Comparison of ENCODE assay signal across 20 cellular contexts in the genomic region with DNA sequence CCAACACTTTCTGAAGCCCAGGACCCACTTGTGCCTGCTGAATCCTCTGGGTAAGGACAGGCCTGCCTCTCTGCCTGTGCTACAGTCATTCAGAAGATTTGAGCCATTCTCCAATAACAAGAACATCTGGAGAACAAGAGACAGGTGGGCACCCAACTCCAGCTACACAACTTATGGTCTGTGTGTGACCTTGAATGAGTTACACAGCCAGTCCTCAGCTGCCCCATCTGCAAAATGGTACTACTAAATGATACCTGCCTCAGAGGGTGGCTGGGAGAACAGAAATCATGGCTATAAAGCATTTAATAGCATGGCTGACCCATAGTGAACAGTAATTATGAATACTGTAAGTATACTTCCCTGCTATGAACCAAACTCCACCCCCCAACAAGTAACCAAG. TPM values are rescaled to one million over a fixed set of nuclear protein-coding genes. Genes with fewer than 3 reads are reported as not detected.
DNase-seq lines count a peak whose midpoint lies in the region; ATAC-seq and TF ChIP-seq lines count a peak whose summit lies in the region.
"Had no signal": no experiment of that assay in that cellular context is flagged by ENCODE, and none has a peak within 500 bp of the region (broad histone marks: within the 10 kb centered on the region; RNA-seq: fewer than 3 reads in every experiment).

No MANE protein-coding gene starts in this region.

- no peaks in the 10 kb centered on the region for H3K9me2 ChIP-seq in hepatocyte (replicated peaks; ENCODE audit: insufficient read depth)

- no peak overlapping the region for H4K91ac ChIP-seq in IMR-90 (ENCODE audit: insufficient read depth, low read depth, low read length)

- H3K14ac ChIP-seq in IMR-90 (replicated peaks; ENCODE audit: low read depth, low read length) = 0 out of 2 replicates have a peak overlapping the region, but pooled peaks have one; percentile 45

- H2BK5ac ChIP-seq in IMR-90 (ENCODE audit: low read depth, low read length, poor library complexity, severe bottlenecking) = peak overlapping the region; percentile 3

- H2BK20ac ChIP-seq in IMR-90 (ENCODE audit: low read depth, low read length) = no peak overlapping the region

- H3K9ac ChIP-seq in IMR-90 (ENCODE audit: low read depth, low read length) = no peak overlapping the region

- no peak overlapping the region for H3K4ac ChIP-seq in IMR-90 (ENCODE audit: low read depth, low read length)

- ATAC-seq in IMR-90 (ENCODE audit: low read depth) (no peak), GM18867 (IDR thresholded peaks at IDR 0.05; ENCODE audit: unreplicated experiment) (no peak)

- no peak overlapping the region for H3K4me3 ChIP-seq in AG04450 (ENCODE audit: low read depth, low read length)
- H3K4me3 ChIP-seq in IMR-90 (ENCODE audit: insufficient read depth, low read depth, low read length) = no peak overlapping the region
- H3K4me3 ChIP-seq in hepatocyte = no peak overlapping the region
- no peak overlapping the region for H3K4me3 ChIP-seq in osteoblast (ENCODE audit: insufficient read depth, low read length)
- H3K4me3 ChIP-seq: HAP-1, SJSA1 had no signal

- DNase-seq in AG04450 (ENCODE audit: low read depth, low spot score) (no peak), IMR-90 (no peak), hepatocyte (ENCODE audit: low spot score) (no peak), osteoblast (ENCODE audit: insufficient read length, low spot score, missing footprints) (no peak), ecto neural progenitor cell (ENCODE audit: low spot score) (no peak), NCI-H774 (lab: John Stamatoyannopoulos, UW) (no peak)
- DNase-seq in stimulated activated CD4-positive, alpha-beta T cell treated with anti-CD3 and anti-CD28 coated beads, Interleukin-2, amount 100 ng/mL, for 24 hours = no peak
- DNase-seq: ACHN, COR-L47, DMS153, EL, KG1, NCI-H1092, NCI-H146, NCI-H2081, NCI-H748 treated with DMSO at 0.1 percent for 48 hours, RPMI8226 had no signal

- no peak overlapping the region for H3K18ac ChIP-seq in IMR-90 (ENCODE audit: low read depth, low read length)

- H4K8ac ChIP-seq in IMR-90 (ENCODE audit: low read depth in 2 of 2, low read length in 2 of 2) = no peak overlapping the region

- H4K5ac ChIP-seq in IMR-90 (ENCODE audit: low read depth, low read length) = no peak overlapping the region

- no peak for TF ChIP-seq RAD21 in IMR-90 (IDR thresholded peaks at IDR 0.05; ENCODE audit: low read length)

- H3K27ac ChIP-seq in AG04450 (ENCODE audit: low read depth, low read length) (peak overlapping the region; percentile 21), IMR-90 (ENCODE audit: insufficient read depth, low read length) (no peak overlapping the region), hepatocyte (no peak overlapping the region), osteoblast (ENCODE audit: low read depth, low read length) (peak overlapping the region; percentile 85)
- H3K27ac ChIP-seq: SJSA1 had no signal

- peak overlapping the region; percentile 80 for H3K23ac ChIP-seq in IMR-90 (ENCODE audit: low read depth, low read length)

- peaks cover 8% of the 10 kb centered on the region for H3K4me1 ChIP-seq in IMR-90 (ENCODE audit: control insufficient read depth, insufficient read depth, low read length)
- H3K4me1 ChIP-seq in hepatocyte (ENCODE audit: insufficient read depth) = peaks cover 24% of the 10 kb centered on the region
- H3K4me1 ChIP-seq in osteoblast (ENCODE audit: insufficient read depth, low read length) = peaks cover 24% of the 10 kb centered on the region

- no peak for TF ChIP-seq CTCF in AG04450 (IDR thresholded peaks at IDR 0.05; ENCODE audit: low read depth, low read length)
- TF ChIP-seq CTCF in IMR-90 (conservative IDR thresholded peaks at IDR 0.05; ENCODE audit: low read depth, low read length) = no peak
- TF ChIP-seq CTCF in hepatocyte (IDR thresholded peaks at IDR 0.05; ENCODE audit: poor library complexity) = no peak
- no peak for TF ChIP-seq CTCF in osteoblast (IDR thresholded peaks at IDR 0.05; ENCODE audit: extremely low read depth, low read depth, low read length)

- H3K9me1 ChIP-seq in IMR-90 (ENCODE audit: insufficient read depth, low read length) = peaks cover 34% of the 10 kb centered on the region

- H3K79me1 ChIP-seq in IMR-90 (ENCODE audit: low read depth in 1 of 2, low read length in 2 of 2) = peaks cover 42 to 73% of the 10 kb centered on the region in 2 experiments

- H4K20me1 ChIP-seq in IMR-90 (ENCODE audit: insufficient read depth, low read length) (peaks cover 75% of the 10 kb centered on the region), hepatocyte (ENCODE audit: insufficient read depth, poor library complexity, severe bottlenecking) (peaks cover 48% of the 10 kb centered on the region), osteoblast (ENCODE audit: insufficient read depth, low read length) (peaks cover 67% of the 10 kb centered on the region)

- H2BK120ac ChIP-seq in IMR-90 (ENCODE audit: low read depth, low read length) = no peak overlapping the region

- no TSS peak for BruUV-seq in IMR-90 (replicated peaks; lab: Mats Ljungman, UMichigan)

- in situ Hi-C loops in IMR-90 (cut with MboI; ENCODE audit: low sequenced_read_pairs) = no loop called here

- POLR2A ChIA-PET in AG04450 (lab: Yijun Ruan, JAX) (interaction anchor here (1.0 to 1.2 kb wide), 2 partner anchors 42 to 114 kb away, joined by 3 read pairs; no protein-coding TSS in a partner anchor), IMR-90 (lab: Charles Lee; ENCODE audit: unreplicated experiment) (no interaction called here)

- H3K4me2 ChIP-seq in IMR-90 (ENCODE audit: low read depth, low read length) = no peak overlapping the region; the same call in 1 of the 2 replicates
- H3K4me2 ChIP-seq in hepatocyte = peak overlapping the region; percentile 83
- peak overlapping the region; percentile 5 for H3K4me2 ChIP-seq in osteoblast (ENCODE audit: insufficient read depth, low read length)

- H2AK9ac ChIP-seq in IMR-90 (replicated peaks; ENCODE audit: low read depth, low read length, poor library complexity) = no peak overlapping the region

- H3K36me3 ChIP-seq in IMR-90 (ENCODE audit: control insufficient read depth, insufficient read depth, low read length) (peaks cover 38% of the 10 kb centered on the region), hepatocyte (replicated peaks; ENCODE audit: insufficient read depth, low read depth) (no peaks in the 10 kb centered on the region), osteoblast (ENCODE audit: insufficient read depth, low read length) (peaks cover 60% of the 10 kb centered on the region)

- peaks cover 6% of the 10 kb centered on the region; the same call in 1 of the 2 replicates for H3K9me3 ChIP-seq in AG04450 (ENCODE audit: control insufficient read depth, insufficient read depth, low read length)
- no peaks in the 10 kb centered on the region for H3K9me3 ChIP-seq in IMR-90 (ENCODE audit: control insufficient read depth, insufficient read depth, low read length)
- no peaks in the 10 kb centered on the region for H3K9me3 ChIP-seq in hepatocyte (ENCODE audit: low read depth)
- H3K9me3 ChIP-seq in osteoblast (ENCODE audit: low read depth, low read length) = no peaks in the 10 kb centered on the region
- H3K9me3 ChIP-seq: HAP-1, SJSA1 had no signal

- TF ChIP-seq POLR2A in IMR-90 (IDR thresholded peaks at IDR 0.05; ENCODE audit: low read depth, low read length) = no peak; the same call in 1 of the 2 replicates

- H3K27me3 ChIP-seq in AG04450 (ENCODE audit: control insufficient read depth, insufficient read depth, low read length) = no peaks in the 10 kb centered on the region
- H3K27me3 ChIP-seq in IMR-90 (ENCODE audit: control insufficient read depth, insufficient read depth, low read length) = no peaks in the 10 kb centered on the region
- no peaks in the 10 kb centered on the region for H3K27me3 ChIP-seq in hepatocyte
- no peaks in the 10 kb centered on the region for H3K27me3 ChIP-seq in osteoblast (ENCODE audit: insufficient read depth, low read length)
- H3K27me3 ChIP-seq: SJSA1 had no signal

- CTCF ChIA-PET in AG04450 (lab: Charles Lee) = interaction anchor here (0.9 to 1.0 kb wide), 2 partner anchors 17 to 20 kb away, joined by 3 read pairs; no protein-coding TSS in a partner anchor
- CTCF ChIA-PET in IMR-90 (lab: Yijun Ruan, JAX) = no interaction called here

- H2BK15ac ChIP-seq in IMR-90 (ENCODE audit: low read depth, low read length) = no peak overlapping the region

- H2AFZ ChIP-seq in IMR-90 (replicated peaks; ENCODE audit: low read length, poor library complexity) (no peak overlapping the region), hepatocyte (no peak overlapping the region), osteoblast (ENCODE audit: low read length) (no peak overlapping the region)

- H2AK5ac ChIP-seq in IMR-90 (ENCODE audit: low read depth, low read length) = no peak overlapping the region

- dilution Hi-C loops in IMR-90 (cut with HindIII; ENCODE audit: low sequenced_read_pairs, unreplicated experiment) = no loop called here

- intact Hi-C loops in IMR-90 (cut with micrococcal nuclease) = no loop called here

- H3K56ac ChIP-seq in IMR-90 (ENCODE audit: extremely low read depth, insufficient read depth, low read length) = no peak overlapping the region

- H3K79me2 ChIP-seq in hepatocyte = peaks cover 67% of the 10 kb centered on the region
- peaks cover 74% of the 10 kb centered on the region for H3K79me2 ChIP-seq in osteoblast (ENCODE audit: insufficient read depth, low read length)

TF ChIP-seq in IMR-90, 13 proteins besides CTCF, POLR2A, EP300 and RAD21:
- TF ChIP-seq SMC3 (IDR thresholded peaks at IDR 0.05; ENCODE audit: low read depth, low read length) (no peak), NFE2L2 (IDR thresholded peaks at IDR 0.05; ENCODE audit: low read depth, low read length) (no peak), FOS (IDR thresholded peaks at IDR 0.05; ENCODE audit: low read depth, low read length) (no peak)
TF ChIP-seq in IMR-90: peak in this region for 0.

RNA-seq across cellular contexts. Expression of a gene that starts 4.2 kb away (rescaled TPM):
- polyA plus RNA-seq in AG04450 (2011; rRNA removed) (376 and 389 TPM in 2 replicates), IMR-90 (2012; rRNA removed) (282 and 297 TPM in 2 replicates), hepatocyte (258 and 266 TPM in 2 replicates)
- 147 and 148 TPM in 2 replicates for polyA minus RNA-seq in AG04450 (2011; rRNA and poly(A)+ RNA removed)
- total RNA-seq in IMR-90 (2012; rRNA removed) (94.5 and 113 TPM in 2 replicates), hepatocyte (140 and 151 TPM in 2 replicates), osteoblast (184 TPM in 2 replicates)
- 164 and 189 TPM in 2 replicates for polyA plus RNA-seq in IMR-90 (2012; cell fraction: cytosol; rRNA removed)
- 79.4 and 107 TPM in 2 replicates for polyA plus RNA-seq in IMR-90 (2012; cell fraction: nucleus; rRNA removed; ENCODE audit: low replicate concordance)

RNA-seq across cellular contexts. Expression of a gene that starts 58.9 kb away (rescaled TPM):
- polyA plus RNA-seq in AG04450 (2011; rRNA removed) (22.0 and 26.5 TPM in 2 replicates), IMR-90 (2012; rRNA removed) (6.0 and 7.3 TPM in 2 replicates), hepatocyte (8.5 and 9.6 TPM in 2 replicates)
- polyA minus RNA-seq in AG04450 (2011; rRNA and poly(A)+ RNA removed) = 57.8 and 69.6 TPM in 2 replicates
- total RNA-seq in IMR-90 (2012; rRNA removed) (26.4 and 32.8 TPM in 2 replicates), hepatocyte (30.7 and 38.4 TPM in 2 replicates), osteoblast (104 and 109 TPM in 2 replicates)
- 2.3 and 3.3 TPM in 2 replicates for polyA plus RNA-seq in IMR-90 (2012; cell fraction: cytosol; rRNA removed)
- polyA plus RNA-seq in IMR-90 (2012; cell fraction: nucleus; rRNA removed; ENCODE audit: low replicate concordance) = 3.4 and 22.1 TPM in 2 replicates

Comparison
In these comparisons a context has a peak if more than half of its experiments do, and no peak if none do; other contexts are left out.
1. H3K27ac ChIP-seq: peak in AG04450 (single experiment) and osteoblast (single experiment); none in IMR-90 (single experiment) and hepatocyte (single experiment).